ENCODE assay signal across 38 cellular contexts in the genomic region with DNA sequence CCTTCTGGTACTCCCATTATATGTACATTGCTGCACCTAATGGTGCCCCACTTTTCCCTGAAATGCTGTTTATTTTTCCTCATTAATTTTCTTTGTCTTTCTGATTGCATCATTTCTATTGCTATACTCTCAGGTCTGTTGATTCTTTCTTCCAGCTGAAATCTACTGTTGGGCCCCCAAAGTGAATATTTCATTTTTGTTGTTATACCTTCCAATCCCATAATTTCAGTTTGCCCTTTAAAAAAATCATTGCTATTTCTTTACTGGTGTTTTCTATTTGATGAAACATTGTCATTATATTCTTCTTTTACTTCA. TPM values are rescaled to one million over a fixed set of nuclear protein-coding genes. Genes with fewer than 3 reads are reported as not detected.
"Had no signal": no experiment of that assay in that cellular context is flagged by ENCODE, and none has a peak within 500 bp of the region (broad histone marks: within the 10 kb centered on the region; RNA-seq: fewer than 3 reads in every experiment).

No MANE protein-coding gene starts in this region.

- ATAC-seq: activated naive CD4-positive, alpha-beta T cell treated with anti-CD3 and anti-CD28 coated beads, Interleukin-2, amount 50 U/mL, for 72 hours; activated naive CD8-positive, alpha-beta T cell treated with anti-CD3 and anti-CD28 coated beads, Interleukin-2, amount 50 U/mL, for 24 hours; activated T-cell treated with anti-CD3 and anti-CD28 coated beads, Interleukin-2, amount 50 U/mL, for 4 hours; activated T-cell treated with anti-CD3 and anti-CD28 coated beads, Interleukin-2, amount 50 U/mL, for 72 hours; activated T-helper 17 cell treated with anti-CD3 and anti-CD28 coated beads, Interleukin-2, amount 50 U/mL, for 72 hours; body of pancreas had no signal

- H3K4me3 ChIP-seq: adrenal gland, ascending aorta, body of pancreas, breast epithelium, cardiac muscle cell had no signal

- FAIRE-seq: astrocyte, bronchial epithelial cell had no signal

- H3K27ac ChIP-seq: adrenal gland, ascending aorta, body of pancreas, brain microvascular endothelial cell, breast epithelium, cardiac muscle cell had no signal

- H3K27me3 ChIP-seq: adrenal gland, ascending aorta, body of pancreas, brain microvascular endothelial cell, breast epithelium had no signal

- H3K4me1 ChIP-seq: adrenal gland, breast epithelium had no signal

- DNase-seq: activated effector memory CD4-positive, alpha-beta T cell treated with anti-CD3 and anti-CD28 coated beads, Interleukin-2, amount 50 U/mL, for 16 hours; activated effector memory CD4-positive, alpha-beta T cell treated with Interleukin-2 at 50 U/mL for 16 hours; activated gamma-delta T cell; activated gamma-delta T cell treated with Interleukin-2 at 50 U/mL for 16 hours; activated naive CD4-positive, alpha-beta T cell; activated naive CD4-positive, alpha-beta T cell treated with anti-CD3 and anti-CD28 coated beads for 36 hours; activated naive CD4-positive, alpha-beta T cell treated with anti-CD3 and anti-CD28 coated beads, Interleukin-2, amount 10 ng/mL, durations not matched to agents 7 days and 5 days; activated naive CD4-positive, alpha-beta T cell treated with anti-CD3 and anti-CD28 coated beads, Interleukin-2, amount 50 U/mL, for 16 hours; activated naive CD4-positive, alpha-beta T cell treated with Interleukin-2 at 50 U/mL for 16 hours; activated naive CD8-positive, alpha-beta T cell treated with anti-CD3 and anti-CD28 coated beads for 36 hours; activated naive CD8-positive, alpha-beta T cell treated with anti-CD3 and anti-CD28 coated beads, Interleukin-2, amount 10 ng/mL, durations not matched to agents 7 days and 5 days; activated naive CD8-positive, alpha-beta T cell treated with anti-CD3 and anti-CD28 coated beads, Interleukin-2, amount 50 U/mL, for 24 hours; activated T-cell treated with anti-CD3 and anti-CD28 coated beads, Interleukin-2, amount 50 U/mL, for 24 hours; activated T-cell treated with anti-CD3 and anti-CD28 coated beads, Interleukin-2, amount 50 U/mL, for 4 hours; activated T-cell treated with anti-CD3 and anti-CD28 coated beads, Interleukin-2, amount 50 U/mL, for 48 hours; activated T-cell treated with anti-CD3 and anti-CD28 coated beads, Interleukin-2, amount 50 U/mL, for 72 hours; adrenal gland; amniotic stem cell; amygdala; anterior cingulate cortex; aorta; body of pancreas; brain microvascular endothelial cell; caudate nucleus; central memory CD4-positive, alpha-beta T cell; cerebellar nuclear complex had no signal

- H3K36me3 ChIP-seq: adrenal gland, ascending aorta, brain microvascular endothelial cell, breast epithelium, cardiac muscle cell had no signal

RNA-seq across cellular contexts. Expression of a gene that starts 3.0 kb away (rescaled TPM):
- total RNA-seq: activated naive CD4-positive, alpha-beta T cell treated with anti-CD3 and anti-CD28 coated beads for 36 hours; activated naive CD4-positive, alpha-beta T cell treated with anti-CD3 and anti-CD28 coated beads, Interleukin-2, amount 50 U/mL, for 72 hours; activated naive CD8-positive, alpha-beta T cell treated with anti-CD3 and anti-CD28 coated beads for 36 hours; activated naive CD8-positive, alpha-beta T cell treated with anti-CD3 and anti-CD28 coated beads, Interleukin-2, amount 10 ng/mL, durations not matched to agents 7 days and 5 days; activated T-cell treated with anti-CD3 and anti-CD28 coated beads, Interleukin-2, amount 50 U/mL, for 4 hours; activated T-cell treated with anti-CD3 and anti-CD28 coated beads, Interleukin-2, amount 50 U/mL, for 72 hours; activated T-helper 1 cell treated with anti-CD3 and anti-CD28 coated beads, Interleukin-12 subunit alpha, Interleukin-12 subunit beta, Interleukin-2, Interleukin-4 antibody, amounts not matched to agents 30 ng/mL and 10 ng/mL and 1 ng/mL, durations not matched to agents 14 hours and 24 hours and 36 hours; activated T-helper 17 cell treated with anti-CD3 and anti-CD28 coated beads, Interleukin-2, amount 50 U/mL, for 72 hours; activated T-helper 2 cell treated with anti-CD3 and anti-CD28 coated beads, Interferon-gamma antibody, Interleukin-2, Interleukin-4, amounts not matched to agents 10 μg/mL and 5 μg/mL and 100 μg/mL, durations not matched to agents 14 hours and 24 hours and 36 hours; adrenal gland; aorta; ascending aorta; astrocyte; body of pancreas; breast epithelium; bronchial epithelial cell; cardiac muscle cell; cardiac septum; cerebellum; chondrocyte had no signal
- polyA plus RNA-seq: aorta, cardiac muscle cell had no signal
